In genomic region chr20:57698191-57698866, GRCh38 we compare ENCODE assay signal across 1 cellular context.
TF ChIP-seq lines count a peak whose summit lies in the region.

No MANE protein-coding gene starts in this region.

TF ChIP-seq in endothelial cell of umbilical vein, 7 proteins besides CTCF, POLR2A, EP300 and RAD21:
- TF ChIP-seq MYC (IDR thresholded peaks at IDR 0.05; ENCODE audit: low read depth, low read length) (no peak), FOS (IDR thresholded peaks at IDR 0.05; ENCODE audit: borderline replicate concordance, insufficient read depth, low read length) (peak; percentile 100), POLR2AphosphoS5 (IDR thresholded peaks at IDR 0.05; ENCODE audit: insufficient read depth, low read depth, low read length) (peak; percentile 92), JUN (IDR thresholded peaks at IDR 0.05; ENCODE audit: borderline replicate concordance, insufficient read depth, insufficient read length, low read depth) (peak; percentile 99), EZH2 (IDR thresholded peaks at IDR 0.05; ENCODE audit: borderline replicate concordance, low read depth, low read length, severe bottlenecking) (no peak), GATA2 (IDR thresholded peaks at IDR 0.05; ENCODE audit: insufficient read depth, insufficient read length, low read depth, low read length) (peak; percentile 87), MAX (IDR thresholded peaks at IDR 0.05; ENCODE audit: insufficient read depth, insufficient read length) (no peak)
